In the genomic region with DNA sequence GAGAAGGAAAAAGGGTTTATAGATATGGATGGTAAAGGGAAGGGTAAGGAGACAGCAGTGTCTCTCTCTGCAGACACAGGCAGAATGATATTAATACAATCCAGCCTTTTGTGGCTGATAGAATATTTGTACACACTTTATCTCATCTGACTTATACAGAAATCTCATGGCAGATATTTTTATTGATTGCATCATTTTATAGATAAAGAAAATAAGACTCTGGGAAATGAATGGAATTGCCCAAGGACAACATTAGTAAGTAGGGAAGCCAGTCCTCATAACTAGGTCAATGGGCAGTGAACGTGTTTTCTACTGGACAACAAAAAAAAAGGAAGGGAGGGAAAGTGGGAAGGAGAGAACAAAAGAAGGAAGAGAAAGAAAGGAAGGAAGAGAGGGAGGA, we compare ENCODE assay signal across 24 cellular contexts.
"Had no signal": no experiment of that assay in that cellular context is flagged by ENCODE, and none has a peak within 500 bp of the region (broad histone marks: within the 10 kb centered on the region; RNA-seq: fewer than 3 reads in every experiment).

No MANE protein-coding gene starts in this region.

- H3K27ac ChIP-seq: coronary artery, dorsolateral prefrontal cortex, esophagus muscularis mucosa, gastrocnemius medialis, heart right ventricle, left lung, lower lobe of right lung had no signal

- H3K4me3 ChIP-seq: coronary artery, dorsolateral prefrontal cortex, esophagus muscularis mucosa, gastrocnemius medialis, heart right ventricle, left lung, lower lobe of right lung had no signal

- H3K4me3 Mint-ChIP-seq: naive thymus-derived CD4-positive, alpha-beta T cell had no signal

- FAIRE-seq: colon, endothelial cell of umbilical vein, islet of Langerhans, keratinocyte had no signal

- ATAC-seq: gastrocnemius medialis; heart right ventricle; left cardiac atrium; left lung; left ventricle myocardium superior; lower lobe of right lung; naive thymus-derived CD4-positive, alpha-beta T cell had no signal

- H3K4me1 Mint-ChIP-seq: naive thymus-derived CD4-positive, alpha-beta T cell had no signal

- H3K27ac Mint-ChIP-seq: naive thymus-derived CD4-positive, alpha-beta T cell had no signal

- H3K9me3 ChIP-seq: esophagus muscularis mucosa, gastrocnemius medialis, heart right ventricle, left lung, lower lobe of right lung had no signal

- H3K36me3 Mint-ChIP-seq: naive thymus-derived CD4-positive, alpha-beta T cell had no signal

- DNase-seq: dermis blood vessel endothelial cell; dorsolateral prefrontal cortex; effector CD4-positive, alpha-beta T cell; effector memory CD4-positive, alpha-beta T cell; foreskin fibroblast; foreskin melanocyte; gastrocnemius medialis; glutamatergic neuron; head of caudate nucleus; heart right ventricle; hippocampal formation; left cardiac atrium; left lung; left ventricle myocardium superior; lower lobe of right lung; mesenchymal stem cell; midbrain; naive thymus-derived CD4-positive, alpha-beta T cell had no signal

- H3K36me3 ChIP-seq: esophagus muscularis mucosa, gastrocnemius medialis, heart right ventricle, left lung, lower lobe of right lung had no signal

- H3K4me1 ChIP-seq: gastrocnemius medialis, heart right ventricle, left lung, lower lobe of right lung had no signal

- H3K27me3 ChIP-seq: dorsolateral prefrontal cortex, esophagus muscularis mucosa, gastrocnemius medialis, heart right ventricle, left lung had no signal
